Comparison of ENCODE assay signal across 8 cellular contexts in the genomic region with DNA sequence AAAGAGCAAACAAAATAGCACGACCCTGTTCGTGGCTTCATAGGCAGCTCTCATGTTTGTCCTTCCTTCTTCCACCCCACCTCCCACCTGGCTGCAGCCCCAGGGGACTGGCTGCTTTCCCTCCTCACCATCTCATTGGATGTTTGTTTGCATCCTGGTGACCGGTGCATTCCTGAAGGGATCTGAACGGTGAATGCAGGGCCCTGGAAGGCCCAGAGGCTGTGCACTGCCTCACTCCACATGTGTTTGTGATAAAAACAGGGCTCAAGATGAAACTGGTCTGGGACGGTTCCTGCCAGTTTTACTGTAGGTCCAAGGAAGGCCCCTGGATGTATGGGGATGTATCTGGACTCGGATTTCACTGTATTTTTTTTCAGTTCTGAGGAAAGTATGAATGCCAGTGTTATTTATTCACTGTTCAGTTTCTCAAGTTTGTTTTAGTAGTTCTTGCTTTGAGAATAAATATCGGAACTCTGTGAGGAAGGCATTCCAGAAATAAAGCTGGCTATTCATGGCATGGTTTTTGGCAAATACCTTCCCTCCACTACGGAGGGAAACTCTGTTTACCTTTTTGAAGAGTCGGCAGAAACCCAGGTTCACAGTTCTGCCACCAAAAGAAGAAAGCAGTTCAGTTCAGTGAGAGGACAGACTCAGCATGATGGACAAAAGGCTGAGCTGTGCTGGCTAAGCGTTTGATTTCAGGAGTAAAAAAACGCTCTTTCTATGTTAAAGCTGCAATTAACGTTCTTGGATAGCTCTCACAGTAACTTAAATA. TPM values are rescaled to one million over a fixed set of nuclear protein-coding genes. Genes with fewer than 3 reads are reported as not detected.
DNase-seq lines count a peak whose midpoint lies in the region; ATAC-seq and TF ChIP-seq lines count a peak whose summit lies in the region.

No MANE protein-coding gene starts in this region.

- TF ChIP-seq CTCF in SK-N-SH (IDR thresholded peaks at IDR 0.05) = no peak
- TF ChIP-seq CTCF in prostate gland (IDR thresholded peaks at IDR 0.05) = peak in 1 of 4 experiments; percentile 7
- no peak for TF ChIP-seq CTCF in RWPE1 (conservative IDR thresholded peaks at IDR 0.05; ENCODE audit: low read depth)

- H3K9me3 ChIP-seq in SK-N-SH (no peaks in the 10 kb centered on the region), prostate gland (no peaks in the 10 kb centered on the region)

- intact Hi-C loops in prostate gland (cut with DNase I) = no loop called here

- H3K4me2 ChIP-seq in SK-N-SH = peak overlapping the region; percentile 54; the same call in 1 of the 2 replicates

- peak; percentile 81 for DNase-seq in GM03348 (ENCODE audit: low spot score)
- DNase-seq in SK-N-SH = peak; percentile 71
- peak; percentile 55 for DNase-seq in globus pallidus (ENCODE audit: low spot score)
- peak; percentile 65 for DNase-seq in prostate gland (ENCODE audit: low spot score)
- no peak for DNase-seq in RWPE1 (ENCODE audit: low spot score)
- DNase-seq in NCI-H1105 treated with DMSO at 0.1 percent for 48 hours (lab: John Stamatoyannopoulos, UW) = no peak

- H2AFZ ChIP-seq in SK-N-SH (ENCODE audit: low read depth) = peak overlapping the region; percentile 78

- H4K20me1 ChIP-seq in SK-N-SH (ENCODE audit: insufficient read depth) = no peaks in the 10 kb centered on the region

- H3K36me3 ChIP-seq in SK-N-SH (replicated peaks in 1 of 2; ENCODE audit: control insufficient read depth in 1 of 2, insufficient read depth in 2 of 2, low read length in 1 of 2) (no peaks in the 10 kb centered on the region), prostate gland (no peaks in the 10 kb centered on the region)

- ATAC-seq in HG03095 (IDR thresholded peaks at IDR 0.05; ENCODE audit: unreplicated experiment) = no peak
- ATAC-seq in GM18511 (IDR thresholded peaks at IDR 0.05; ENCODE audit: unreplicated experiment) = no peak

- H3K9me2 ChIP-seq in SK-N-SH = no peaks in the 10 kb centered on the region

- peak overlapping the region; percentile 47; the same call in 1 of the 2 replicates for H3K9ac ChIP-seq in SK-N-SH

- TF ChIP-seq POLR2A in prostate gland (IDR thresholded peaks at IDR 0.05) = no peak

- H3K27me3 ChIP-seq in SK-N-SH (ENCODE audit: insufficient read depth) = no peaks in the 10 kb centered on the region
- H3K27me3 ChIP-seq in prostate gland (replicated peaks; ENCODE audit: insufficient read depth) = no peaks in the 10 kb centered on the region

- TF ChIP-seq EP300 in SK-N-SH (IDR thresholded peaks at IDR 0.05; ENCODE audit: borderline replicate concordance in 1 of 2, low read depth in 1 of 2, low read length in 1 of 2) = peak in 1 of 2 experiments; percentile 56; a peak in 1 of 4 replicates

- H3F3A ChIP-seq in SK-N-SH (replicated peaks; ENCODE audit: insufficient read depth) = peaks cover 13% of the 10 kb centered on the region

- H3K27ac ChIP-seq in SK-N-SH (ENCODE audit: low read depth in 2 of 2, low read length in 1 of 2) (peak overlapping the region; percentile 80 to 96), prostate gland (peak overlapping the region; percentile 70 to 74), RWPE1 (no peak overlapping the region)

- H3K4me1 ChIP-seq in SK-N-SH (ENCODE audit: control insufficient read depth in 1 of 2, insufficient read depth in 2 of 2, low read depth in 1 of 2, low read length in 1 of 2) (peaks cover 4 to 10% of the 10 kb centered on the region in 2 experiments; a peak in 2 of 4 replicates), prostate gland (replicated peaks) (no peaks in the 10 kb centered on the region)

- POLR2A ChIA-PET in SK-N-SH (lab: Yijun Ruan, JAX) = interaction anchor here (0.6 to 1.5 kb wide), 2 partner anchors 10 to 44 kb away, joined by 3 read pairs; no protein-coding TSS in a partner anchor
- POLR2A ChIA-PET in RWPE1 (lab: Yijun Ruan, JAX; ENCODE audit: low non-redundant PET) = no interaction called here

- 54% methylated on average over 12 of the region's 12 CpGs for WGBS in SK-N-SH (ENCODE audit: low lambda C conversion rate)
- WGBS in prostate gland = 22% methylated on average over 12 of the region's 12 CpGs

- H3K79me2 ChIP-seq in SK-N-SH (ENCODE audit: insufficient read depth) = no peaks in the 10 kb centered on the region

- CTCF ChIA-PET in SK-N-SH (lab: Yijun Ruan, JAX) = interaction anchor here (1.1 to 1.3 kb wide), 2 partner anchors 158 to 159 kb away, joined by 3 read pairs; no protein-coding TSS in a partner anchor
- CTCF ChIA-PET in RWPE1 (lab: Yijun Ruan, JAX) = no interaction called here

- H3K4me3 ChIP-seq in SK-N-SH (ENCODE audit: low read depth in 2 of 2, low read length in 1 of 2) = no peak overlapping the region
- H3K4me3 ChIP-seq in prostate gland = no peak overlapping the region

- TF ChIP-seq RAD21 in SK-N-SH (IDR thresholded peaks at IDR 0.05; ENCODE audit: low read length) = no peak

TF ChIP-seq in SK-N-SH, 30 proteins besides CTCF, POLR2A, EP300 and RAD21 (continues in another document):
- TF ChIP-seq, protein P1, sequence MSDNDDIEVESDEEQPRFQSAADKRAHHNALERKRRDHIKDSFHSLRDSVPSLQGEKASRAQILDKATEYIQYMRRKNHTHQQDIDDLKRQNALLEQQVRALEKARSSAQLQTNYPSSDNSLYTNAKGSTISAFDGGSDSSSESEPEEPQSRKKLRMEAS (IDR thresholded peaks at IDR 0.05; ENCODE audit: low read depth) = peak; percentile 44; the same call in 1 of the 2 replicates
- TF ChIP-seq, protein P2, sequence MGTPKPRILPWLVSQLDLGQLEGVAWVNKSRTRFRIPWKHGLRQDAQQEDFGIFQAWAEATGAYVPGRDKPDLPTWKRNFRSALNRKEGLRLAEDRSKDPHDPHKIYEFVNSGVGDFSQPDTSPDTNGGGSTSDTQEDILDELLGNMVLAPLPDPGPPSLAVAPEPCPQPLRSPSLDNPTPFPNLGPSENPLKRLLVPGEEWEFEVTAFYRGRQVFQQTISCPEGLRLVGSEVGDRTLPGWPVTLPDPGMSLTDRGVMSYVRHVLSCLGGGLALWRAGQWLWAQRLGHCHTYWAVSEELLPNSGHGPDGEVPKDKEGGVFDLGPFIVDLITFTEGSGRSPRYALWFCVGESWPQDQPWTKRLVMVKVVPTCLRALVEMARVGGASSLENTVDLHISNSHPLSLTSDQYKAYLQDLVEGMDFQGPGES (IDR thresholded peaks at IDR 0.05; ENCODE audit: low read depth, low read length) = no peak
- TF ChIP-seq FOSL2 (IDR thresholded peaks at IDR 0.05; ENCODE audit: borderline replicate concordance, low read depth) = no peak
- peak; percentile 73 for TF ChIP-seq POLR2AphosphoS5 (IDR thresholded peaks at IDR 0.05; ENCODE audit: low read depth, low read length)
- TF ChIP-seq MEF2A (IDR thresholded peaks at IDR 0.05; ENCODE audit: borderline replicate concordance, low read depth) = no peak
- no peak for TF ChIP-seq CHD2 (IDR thresholded peaks at IDR 0.05; ENCODE audit: low read length, partially characterized antibody)
- peak; percentile 15; the same call in 1 of the 2 replicates for TF ChIP-seq GATA2 (CRISPR knock-in tag; IDR thresholded peaks at IDR 0.05)
- TF ChIP-seq, protein P3, sequence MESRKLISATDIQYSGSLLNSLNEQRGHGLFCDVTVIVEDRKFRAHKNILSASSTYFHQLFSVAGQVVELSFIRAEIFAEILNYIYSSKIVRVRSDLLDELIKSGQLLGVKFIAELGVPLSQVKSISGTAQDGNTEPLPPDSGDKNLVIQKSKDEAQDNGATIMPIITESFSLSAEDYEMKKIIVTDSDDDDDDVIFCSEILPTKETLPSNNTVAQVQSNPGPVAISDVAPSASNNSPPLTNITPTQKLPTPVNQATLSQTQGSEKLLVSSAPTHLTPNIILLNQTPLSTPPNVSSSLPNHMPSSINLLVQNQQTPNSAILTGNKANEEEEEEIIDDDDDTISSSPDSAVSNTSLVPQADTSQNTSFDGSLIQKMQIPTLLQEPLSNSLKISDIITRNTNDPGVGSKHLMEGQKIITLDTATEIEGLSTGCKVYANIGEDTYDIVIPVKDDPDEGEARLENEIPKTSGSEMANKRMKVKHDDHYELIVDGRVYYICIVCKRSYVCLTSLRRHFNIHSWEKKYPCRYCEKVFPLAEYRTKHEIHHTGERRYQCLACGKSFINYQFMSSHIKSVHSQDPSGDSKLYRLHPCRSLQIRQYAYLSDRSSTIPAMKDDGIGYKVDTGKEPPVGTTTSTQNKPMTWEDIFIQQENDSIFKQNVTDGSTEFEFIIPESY (IDR thresholded peaks at IDR 0.05; ENCODE audit: borderline replicate concordance, low read depth) = no peak
- TF ChIP-seq FOXM1 (IDR thresholded peaks at IDR 0.05; ENCODE audit: low read depth) = no peak
- TF ChIP-seq TCF12 (IDR thresholded peaks at IDR 0.05) = peak; percentile 88
- no peak for TF ChIP-seq NRF1 (IDR thresholded peaks at IDR 0.05; ENCODE audit: low read depth, low read length)
- TF ChIP-seq RXRA (IDR thresholded peaks at IDR 0.05; ENCODE audit: borderline replicate concordance, low read depth) = no peak
- TF ChIP-seq, protein P4, sequence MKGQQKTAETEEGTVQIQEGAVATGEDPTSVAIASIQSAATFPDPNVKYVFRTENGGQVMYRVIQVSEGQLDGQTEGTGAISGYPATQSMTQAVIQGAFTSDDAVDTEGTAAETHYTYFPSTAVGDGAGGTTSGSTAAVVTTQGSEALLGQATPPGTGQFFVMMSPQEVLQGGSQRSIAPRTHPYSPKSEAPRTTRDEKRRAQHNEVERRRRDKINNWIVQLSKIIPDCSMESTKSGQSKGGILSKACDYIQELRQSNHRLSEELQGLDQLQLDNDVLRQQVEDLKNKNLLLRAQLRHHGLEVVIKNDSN (IDR thresholded peaks at IDR 0.05; ENCODE audit: borderline replicate concordance, low read depth) = no peak
- no peak; the same call in 1 of the 2 replicates for TF ChIP-seq TAF1 (IDR thresholded peaks at IDR 0.05; ENCODE audit: borderline replicate concordance, low read depth, low read length)
- TF ChIP-seq, protein P5, sequence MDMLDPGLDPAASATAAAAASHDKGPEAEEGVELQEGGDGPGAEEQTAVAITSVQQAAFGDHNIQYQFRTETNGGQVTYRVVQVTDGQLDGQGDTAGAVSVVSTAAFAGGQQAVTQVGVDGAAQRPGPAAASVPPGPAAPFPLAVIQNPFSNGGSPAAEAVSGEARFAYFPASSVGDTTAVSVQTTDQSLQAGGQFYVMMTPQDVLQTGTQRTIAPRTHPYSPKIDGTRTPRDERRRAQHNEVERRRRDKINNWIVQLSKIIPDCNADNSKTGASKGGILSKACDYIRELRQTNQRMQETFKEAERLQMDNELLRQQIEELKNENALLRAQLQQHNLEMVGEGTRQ (IDR thresholded peaks at IDR 0.05; ENCODE audit: borderline replicate concordance, low read depth, low read length) = no peak

RNA-seq across cellular contexts. Expression of a gene that starts 42.6 kb away (rescaled TPM):
- 204 and 242 TPM in 2 replicates for polyA plus RNA-seq in SK-N-SH (2012; rRNA removed)
- 282 and 327 TPM in 2 replicates for polyA plus RNA-seq in SK-N-SH (2012; cell fraction: cytosol; rRNA removed)
- polyA plus RNA-seq in SK-N-SH (2012; cell fraction: nucleus; rRNA removed) = 113 and 197 TPM in 2 replicates
- 100 to 1,000 TPM; 136 to 180 TPM for total RNA-seq in prostate gland

Comparison
In these comparisons a context has a peak if more than half of its experiments do, and no peak if none do; other contexts are left out.
1. DNase-seq: peak in GM03348 (single experiment), SK-N-SH (single experiment), globus pallidus (single experiment) and prostate gland (single experiment); none in RWPE1 (single experiment) and NCI-H1105 treated with DMSO at 0.1 percent for 48 hours (single experiment).